Comparison of ENCODE assay signal across 1 cellular context in the genomic region with DNA sequence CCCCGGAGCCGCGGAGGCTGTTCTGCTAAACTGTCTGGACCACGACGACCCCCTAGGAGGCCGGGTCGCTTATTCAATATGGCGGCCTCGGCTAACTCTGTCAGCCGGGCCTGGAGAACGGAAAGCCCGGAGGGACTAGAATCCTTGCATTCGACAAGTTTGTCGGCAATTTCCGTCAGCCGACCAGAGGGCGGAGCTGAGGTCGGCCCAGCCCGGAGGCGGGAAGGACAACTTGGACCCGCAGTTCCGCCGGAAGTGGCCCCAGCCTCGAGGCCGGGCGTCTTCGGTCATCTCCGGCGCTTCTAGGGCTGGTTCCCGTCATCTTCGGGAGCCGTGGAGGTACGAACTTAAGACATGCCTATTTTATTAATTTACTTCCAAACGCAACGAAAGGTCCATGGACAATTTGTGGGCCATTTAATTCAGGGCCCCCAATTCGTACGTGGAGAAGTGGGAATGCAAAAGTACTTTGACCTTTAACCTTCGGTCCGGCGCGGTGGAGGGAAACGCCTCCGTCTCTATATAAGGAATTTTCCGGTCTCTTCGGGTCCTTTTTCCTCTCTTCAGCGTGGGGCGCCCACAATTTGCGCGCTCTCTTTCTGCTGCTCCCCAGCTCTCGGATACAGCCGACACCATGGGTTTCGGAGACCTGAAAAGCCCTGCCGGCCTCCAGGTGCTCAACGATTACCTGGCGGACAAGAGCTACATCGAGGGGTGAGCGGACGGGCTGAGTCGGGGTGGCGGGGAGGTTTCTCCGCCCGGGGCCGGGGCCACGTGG.
TF ChIP-seq lines count a peak whose summit lies in the region.

A gene (plus strand): TSS at position 550 of the 778 bp plus-strand sequence. CDS start 85 bp downstream, at position 635.
A gene (minus strand): TSS at position 99 of the 778 bp plus-strand sequence. CDS start 5,766 bp downstream, outside the sequence.

TF ChIP-seq in HepG2, 621 proteins besides CTCF, POLR2A, EP300 and RAD21 (continued from another document and continues in another):
- TF ChIP-seq, protein P1, sequence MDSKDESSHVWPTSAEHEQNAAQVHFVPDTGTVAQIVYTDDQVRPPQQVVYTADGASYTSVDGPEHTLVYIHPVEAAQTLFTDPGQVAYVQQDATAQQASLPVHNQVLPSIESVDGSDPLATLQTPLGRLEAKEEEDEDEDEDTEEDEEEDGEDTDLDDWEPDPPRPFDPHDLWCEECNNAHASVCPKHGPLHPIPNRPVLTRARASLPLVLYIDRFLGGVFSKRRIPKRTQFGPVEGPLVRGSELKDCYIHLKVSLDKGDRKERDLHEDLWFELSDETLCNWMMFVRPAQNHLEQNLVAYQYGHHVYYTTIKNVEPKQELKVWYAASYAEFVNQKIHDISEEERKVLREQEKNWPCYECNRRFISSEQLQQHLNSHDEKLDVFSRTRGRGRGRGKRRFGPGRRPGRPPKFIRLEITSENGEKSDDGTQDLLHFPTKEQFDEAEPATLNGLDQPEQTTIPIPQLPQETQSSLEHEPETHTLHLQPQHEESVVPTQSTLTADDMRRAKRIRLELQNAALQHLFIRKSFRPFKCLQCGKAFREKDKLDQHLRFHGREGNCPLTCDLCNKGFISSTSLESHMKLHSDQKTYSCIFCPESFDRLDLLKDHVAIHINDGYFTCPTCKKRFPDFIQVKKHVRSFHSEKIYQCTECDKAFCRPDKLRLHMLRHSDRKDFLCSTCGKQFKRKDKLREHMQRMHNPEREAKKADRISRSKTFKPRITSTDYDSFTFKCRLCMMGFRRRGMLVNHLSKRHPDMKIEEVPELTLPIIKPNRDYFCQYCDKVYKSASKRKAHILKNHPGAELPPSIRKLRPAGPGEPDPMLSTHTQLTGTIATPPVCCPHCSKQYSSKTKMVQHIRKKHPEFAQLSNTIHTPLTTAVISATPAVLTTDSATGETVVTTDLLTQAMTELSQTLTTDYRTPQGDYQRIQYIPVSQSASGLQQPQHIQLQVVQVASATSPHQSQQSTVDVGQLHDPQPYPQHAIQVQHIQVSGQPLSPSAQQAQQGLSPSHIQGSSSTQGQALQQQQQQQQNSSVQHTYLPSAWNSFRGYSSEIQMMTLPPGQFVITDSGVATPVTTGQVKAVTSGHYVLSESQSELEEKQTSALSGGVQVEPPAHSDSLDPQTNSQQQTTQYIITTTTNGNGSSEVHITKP (CRISPR knock-in tag; IDR thresholded peaks at IDR 0.05; ENCODE audit: low read depth): no peak; the same call in 1 of the 2 replicates
- TF ChIP-seq, protein P2, sequence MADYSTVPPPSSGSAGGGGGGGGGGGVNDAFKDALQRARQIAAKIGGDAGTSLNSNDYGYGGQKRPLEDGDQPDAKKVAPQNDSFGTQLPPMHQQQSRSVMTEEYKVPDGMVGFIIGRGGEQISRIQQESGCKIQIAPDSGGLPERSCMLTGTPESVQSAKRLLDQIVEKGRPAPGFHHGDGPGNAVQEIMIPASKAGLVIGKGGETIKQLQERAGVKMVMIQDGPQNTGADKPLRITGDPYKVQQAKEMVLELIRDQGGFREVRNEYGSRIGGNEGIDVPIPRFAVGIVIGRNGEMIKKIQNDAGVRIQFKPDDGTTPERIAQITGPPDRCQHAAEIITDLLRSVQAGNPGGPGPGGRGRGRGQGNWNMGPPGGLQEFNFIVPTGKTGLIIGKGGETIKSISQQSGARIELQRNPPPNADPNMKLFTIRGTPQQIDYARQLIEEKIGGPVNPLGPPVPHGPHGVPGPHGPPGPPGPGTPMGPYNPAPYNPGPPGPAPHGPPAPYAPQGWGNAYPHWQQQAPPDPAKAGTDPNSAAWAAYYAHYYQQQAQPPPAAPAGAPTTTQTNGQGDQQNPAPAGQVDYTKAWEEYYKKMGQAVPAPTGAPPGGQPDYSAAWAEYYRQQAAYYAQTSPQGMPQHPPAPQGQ (CRISPR knock-in tag; IDR thresholded peaks at IDR 0.05; ENCODE audit: borderline replicate concordance): no peak
- TF ChIP-seq FOXA3 (CRISPR knock-in tag; IDR thresholded peaks at IDR 0.05) (peak; percentile 59), BCL6 (CRISPR knock-in tag; IDR thresholded peaks at IDR 0.05) (peak; percentile 57), ZNF441 (CRISPR knock-in tag; IDR thresholded peaks at IDR 0.05; ENCODE audit: borderline replicate concordance) (peak; percentile 10; the same call in 1 of the 2 replicates), SIN3B (IDR thresholded peaks at IDR 0.05; ENCODE audit: low read length) (peak; percentile 62; the same call in 1 of the 2 replicates), ZNF878 (CRISPR knock-in tag; IDR thresholded peaks at IDR 0.05) (0 out of 2 replicates have a peak, but pooled peaks have one; percentile 76), ZNF256 (CRISPR knock-in tag; conservative IDR thresholded peaks at IDR 0.05) (peak; percentile 10; the same call in 1 of the 2 replicates), ZFP1 (CRISPR knock-in tag; IDR thresholded peaks at IDR 0.05) (peak; percentile 83; the same call in 1 of the 2 replicates), SMYD3 (CRISPR knock-in tag; IDR thresholded peaks at IDR 0.05) (peak; percentile 88), HNF4G (IDR thresholded peaks at IDR 0.05; ENCODE audit: borderline replicate concordance, low read depth, low read length) (peak; percentile 90), HNF4G (CRISPR knock-in tag; IDR thresholded peaks at IDR 0.05; ENCODE audit: borderline replicate concordance, low read depth) (peak; percentile 77; the same call in 1 of the 2 replicates), RFX1 (IDR thresholded peaks at IDR 0.05) (no peak), FOSL2 (CRISPR knock-in tag; IDR thresholded peaks at IDR 0.05) (peak; percentile 60; the same call in 1 of the 2 replicates), ZSCAN20 (CRISPR knock-in tag; IDR thresholded peaks at IDR 0.05; ENCODE audit: borderline replicate concordance) (no peak; the same call in 1 of the 2 replicates)
- TF ChIP-seq, protein P3, sequence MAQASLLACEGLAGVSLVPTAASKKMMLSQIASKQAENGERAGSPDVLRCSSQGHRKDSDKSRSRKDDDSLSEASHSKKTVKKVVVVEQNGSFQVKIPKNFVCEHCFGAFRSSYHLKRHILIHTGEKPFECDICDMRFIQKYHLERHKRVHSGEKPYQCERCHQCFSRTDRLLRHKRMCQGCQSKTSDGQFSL (CRISPR knock-in tag; IDR thresholded peaks at IDR 0.05): no peak; the same call in 1 of the 2 replicates
- TF ChIP-seq, protein P4, sequence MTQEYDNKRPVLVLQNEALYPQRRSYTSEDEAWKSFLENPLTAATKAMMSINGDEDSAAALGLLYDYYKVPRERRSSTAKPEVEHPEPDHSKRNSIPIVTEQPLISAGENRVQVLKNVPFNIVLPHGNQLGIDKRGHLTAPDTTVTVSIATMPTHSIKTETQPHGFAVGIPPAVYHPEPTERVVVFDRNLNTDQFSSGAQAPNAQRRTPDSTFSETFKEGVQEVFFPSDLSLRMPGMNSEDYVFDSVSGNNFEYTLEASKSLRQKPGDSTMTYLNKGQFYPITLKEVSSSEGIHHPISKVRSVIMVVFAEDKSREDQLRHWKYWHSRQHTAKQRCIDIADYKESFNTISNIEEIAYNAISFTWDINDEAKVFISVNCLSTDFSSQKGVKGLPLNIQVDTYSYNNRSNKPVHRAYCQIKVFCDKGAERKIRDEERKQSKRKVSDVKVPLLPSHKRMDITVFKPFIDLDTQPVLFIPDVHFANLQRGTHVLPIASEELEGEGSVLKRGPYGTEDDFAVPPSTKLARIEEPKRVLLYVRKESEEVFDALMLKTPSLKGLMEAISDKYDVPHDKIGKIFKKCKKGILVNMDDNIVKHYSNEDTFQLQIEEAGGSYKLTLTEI (CRISPR knock-in tag; conservative IDR thresholded peaks at IDR 0.05): no peak
- TF ChIP-seq, protein P5, sequence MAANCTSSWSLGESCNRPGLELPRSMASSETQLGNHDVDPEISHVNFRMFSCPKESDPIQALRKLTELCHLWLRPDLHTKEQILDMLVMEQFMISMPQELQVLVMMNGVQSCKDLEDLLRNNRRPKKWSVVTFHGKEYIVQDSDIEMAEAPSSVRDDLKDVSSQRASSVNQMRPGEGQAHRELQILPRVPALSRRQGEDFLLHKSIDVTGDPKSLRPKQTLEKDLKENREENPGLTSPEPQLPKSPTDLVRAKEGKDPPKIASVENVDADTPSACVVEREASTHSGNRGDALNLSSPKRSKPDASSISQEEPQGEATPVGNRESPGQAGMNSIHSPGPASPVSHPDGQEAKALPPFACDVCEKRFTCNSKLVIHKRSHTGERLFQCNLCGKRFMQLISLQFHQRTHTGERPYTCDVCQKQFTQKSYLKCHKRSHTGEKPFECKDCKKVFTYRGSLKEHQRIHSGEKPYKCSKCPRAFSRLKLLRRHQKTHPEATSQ (CRISPR knock-in tag; IDR thresholded peaks at IDR 0.05; ENCODE audit: borderline replicate concordance): no peak
- TF ChIP-seq, protein P6, sequence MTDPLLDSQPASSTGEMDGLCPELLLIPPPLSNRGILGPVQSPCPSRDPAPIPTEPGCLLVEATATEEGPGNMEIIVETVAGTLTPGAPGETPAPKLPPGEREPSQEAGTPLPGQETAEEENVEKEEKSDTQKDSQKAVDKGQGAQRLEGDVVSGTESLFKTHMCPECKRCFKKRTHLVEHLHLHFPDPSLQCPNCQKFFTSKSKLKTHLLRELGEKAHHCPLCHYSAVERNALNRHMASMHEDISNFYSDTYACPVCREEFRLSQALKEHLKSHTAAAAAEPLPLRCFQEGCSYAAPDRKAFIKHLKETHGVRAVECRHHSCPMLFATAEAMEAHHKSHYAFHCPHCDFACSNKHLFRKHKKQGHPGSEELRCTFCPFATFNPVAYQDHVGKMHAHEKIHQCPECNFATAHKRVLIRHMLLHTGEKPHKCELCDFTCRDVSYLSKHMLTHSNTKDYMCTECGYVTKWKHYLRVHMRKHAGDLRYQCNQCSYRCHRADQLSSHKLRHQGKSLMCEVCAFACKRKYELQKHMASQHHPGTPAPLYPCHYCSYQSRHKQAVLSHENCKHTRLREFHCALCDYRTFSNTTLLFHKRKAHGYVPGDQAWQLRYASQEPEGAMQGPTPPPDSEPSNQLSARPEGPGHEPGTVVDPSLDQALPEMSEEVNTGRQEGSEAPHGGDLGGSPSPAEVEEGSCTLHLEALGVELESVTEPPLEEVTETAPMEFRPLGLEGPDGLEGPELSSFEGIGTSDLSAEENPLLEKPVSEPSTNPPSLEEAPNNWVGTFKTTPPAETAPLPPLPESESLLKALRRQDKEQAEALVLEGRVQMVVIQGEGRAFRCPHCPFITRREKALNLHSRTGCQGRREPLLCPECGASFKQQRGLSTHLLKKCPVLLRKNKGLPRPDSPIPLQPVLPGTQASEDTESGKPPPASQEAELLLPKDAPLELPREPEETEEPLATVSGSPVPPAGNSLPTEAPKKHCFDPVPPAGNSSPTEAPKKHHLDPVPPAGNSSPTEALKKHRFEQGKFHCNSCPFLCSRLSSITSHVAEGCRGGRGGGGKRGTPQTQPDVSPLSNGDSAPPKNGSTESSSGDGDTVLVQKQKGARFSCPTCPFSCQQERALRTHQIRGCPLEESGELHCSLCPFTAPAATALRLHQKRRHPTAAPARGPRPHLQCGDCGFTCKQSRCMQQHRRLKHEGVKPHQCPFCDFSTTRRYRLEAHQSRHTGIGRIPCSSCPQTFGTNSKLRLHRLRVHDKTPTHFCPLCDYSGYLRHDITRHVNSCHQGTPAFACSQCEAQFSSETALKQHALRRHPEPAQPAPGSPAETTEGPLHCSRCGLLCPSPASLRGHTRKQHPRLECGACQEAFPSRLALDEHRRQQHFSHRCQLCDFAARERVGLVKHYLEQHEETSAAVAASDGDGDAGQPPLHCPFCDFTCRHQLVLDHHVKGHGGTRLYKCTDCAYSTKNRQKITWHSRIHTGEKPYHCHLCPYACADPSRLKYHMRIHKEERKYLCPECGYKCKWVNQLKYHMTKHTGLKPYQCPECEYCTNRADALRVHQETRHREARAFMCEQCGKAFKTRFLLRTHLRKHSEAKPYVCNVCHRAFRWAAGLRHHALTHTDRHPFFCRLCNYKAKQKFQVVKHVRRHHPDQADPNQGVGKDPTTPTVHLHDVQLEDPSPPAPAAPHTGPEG (CRISPR knock-in tag; IDR thresholded peaks at IDR 0.05): peak; percentile 52
- TF ChIP-seq, protein P7, sequence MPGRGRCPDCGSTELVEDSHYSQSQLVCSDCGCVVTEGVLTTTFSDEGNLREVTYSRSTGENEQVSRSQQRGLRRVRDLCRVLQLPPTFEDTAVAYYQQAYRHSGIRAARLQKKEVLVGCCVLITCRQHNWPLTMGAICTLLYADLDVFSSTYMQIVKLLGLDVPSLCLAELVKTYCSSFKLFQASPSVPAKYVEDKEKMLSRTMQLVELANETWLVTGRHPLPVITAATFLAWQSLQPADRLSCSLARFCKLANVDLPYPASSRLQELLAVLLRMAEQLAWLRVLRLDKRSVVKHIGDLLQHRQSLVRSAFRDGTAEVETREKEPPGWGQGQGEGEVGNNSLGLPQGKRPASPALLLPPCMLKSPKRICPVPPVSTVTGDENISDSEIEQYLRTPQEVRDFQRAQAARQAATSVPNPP (CRISPR knock-in tag; IDR thresholded peaks at IDR 0.05): peak; percentile 76; the same call in 1 of the 2 replicates
- TF ChIP-seq, protein P8, sequence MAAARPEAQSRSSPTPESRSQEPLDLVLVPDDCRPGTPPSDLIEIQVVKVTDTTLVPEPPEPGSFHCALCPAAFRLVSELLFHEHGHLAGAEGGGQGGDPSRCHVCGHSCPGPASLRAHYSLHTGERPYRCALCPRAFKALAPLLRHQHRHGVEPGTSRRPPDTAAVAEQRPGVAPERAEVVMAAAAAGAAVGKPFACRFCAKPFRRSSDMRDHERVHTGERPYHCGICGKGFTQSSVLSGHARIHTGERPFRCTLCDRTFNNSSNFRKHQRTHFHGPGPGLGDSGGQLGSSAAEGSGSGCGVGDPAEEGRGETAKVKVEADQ (CRISPR knock-in tag; IDR thresholded peaks at IDR 0.05; ENCODE audit: borderline replicate concordance): peak; percentile 48; the same call in 1 of the 2 replicates
- TF ChIP-seq, protein P9, sequence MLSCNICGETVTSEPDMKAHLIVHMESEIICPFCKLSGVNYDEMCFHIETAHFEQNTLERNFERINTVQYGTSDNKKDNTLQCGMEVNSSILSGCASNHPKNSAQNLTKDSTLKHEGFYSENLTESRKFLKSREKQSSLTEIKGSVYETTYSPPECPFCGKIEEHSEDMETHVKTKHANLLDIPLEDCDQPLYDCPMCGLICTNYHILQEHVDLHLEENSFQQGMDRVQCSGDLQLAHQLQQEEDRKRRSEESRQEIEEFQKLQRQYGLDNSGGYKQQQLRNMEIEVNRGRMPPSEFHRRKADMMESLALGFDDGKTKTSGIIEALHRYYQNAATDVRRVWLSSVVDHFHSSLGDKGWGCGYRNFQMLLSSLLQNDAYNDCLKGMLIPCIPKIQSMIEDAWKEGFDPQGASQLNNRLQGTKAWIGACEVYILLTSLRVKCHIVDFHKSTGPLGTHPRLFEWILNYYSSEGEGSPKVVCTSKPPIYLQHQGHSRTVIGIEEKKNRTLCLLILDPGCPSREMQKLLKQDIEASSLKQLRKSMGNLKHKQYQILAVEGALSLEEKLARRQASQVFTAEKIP (CRISPR knock-in tag; IDR thresholded peaks at IDR 0.05; ENCODE audit: borderline replicate concordance): no peak
- TF ChIP-seq, protein P10, sequence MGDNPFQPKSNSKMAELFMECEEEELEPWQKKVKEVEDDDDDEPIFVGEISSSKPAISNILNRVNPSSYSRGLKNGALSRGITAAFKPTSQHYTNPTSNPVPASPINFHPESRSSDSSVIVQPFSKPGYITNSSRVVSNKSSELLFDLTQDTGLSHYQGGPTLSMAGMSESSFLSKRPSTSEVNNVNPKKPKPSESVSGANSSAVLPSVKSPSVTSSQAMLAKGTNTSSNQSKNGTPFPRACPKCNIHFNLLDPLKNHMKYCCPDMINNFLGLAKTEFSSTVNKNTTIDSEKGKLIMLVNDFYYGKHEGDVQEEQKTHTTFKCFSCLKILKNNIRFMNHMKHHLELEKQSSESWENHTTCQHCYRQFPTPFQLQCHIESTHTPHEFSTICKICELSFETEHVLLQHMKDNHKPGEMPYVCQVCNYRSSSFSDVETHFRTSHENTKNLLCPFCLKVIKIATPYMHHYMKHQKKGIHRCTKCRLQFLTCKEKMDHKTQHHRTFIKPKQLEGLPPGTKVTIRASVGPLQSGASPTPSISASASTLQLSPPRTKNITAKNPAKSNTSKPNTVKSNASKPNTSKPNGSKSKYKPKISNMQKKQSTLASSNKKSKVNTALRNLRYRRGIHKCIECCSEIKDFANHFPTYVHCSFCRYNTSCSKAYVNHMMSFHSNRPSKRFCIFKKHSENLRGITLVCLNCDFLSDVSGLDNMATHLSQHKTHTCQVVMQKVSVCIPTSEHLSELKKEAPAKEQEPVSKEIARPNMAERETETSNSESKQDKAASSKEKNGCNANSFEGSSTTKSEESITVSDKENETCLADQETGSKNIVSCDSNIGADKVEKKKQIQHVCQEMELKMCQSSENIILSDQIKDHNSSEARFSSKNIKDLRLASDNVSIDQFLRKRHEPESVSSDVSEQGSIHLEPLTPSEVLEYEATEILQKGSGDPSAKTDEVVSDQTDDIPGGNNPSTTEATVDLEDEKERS (CRISPR knock-in tag; IDR thresholded peaks at IDR 0.05): peak; percentile 94
